Comparison of ENCODE assay signal across 1 cellular context in the genomic region with DNA sequence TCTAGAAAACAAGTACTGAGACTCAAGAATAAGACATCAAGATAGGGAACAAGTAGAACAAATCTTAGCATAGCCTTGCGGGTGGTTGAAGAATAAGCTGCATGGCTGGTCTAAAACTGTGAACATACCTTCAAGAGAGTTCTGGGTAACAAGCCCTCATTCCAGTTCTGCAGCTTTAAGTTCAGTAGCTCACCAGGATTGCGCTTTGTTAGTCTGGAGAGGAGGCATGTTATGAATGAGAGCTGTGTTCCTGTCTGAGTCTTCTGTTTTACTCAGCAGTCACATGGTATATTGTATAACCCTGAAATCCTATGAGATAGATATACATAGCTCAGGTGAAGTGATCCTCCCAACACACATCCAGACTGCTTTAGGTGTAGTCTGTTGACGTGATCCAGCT.
TF ChIP-seq lines count a peak whose summit lies in the region.

No MANE protein-coding gene starts in this region.

TF ChIP-seq in H1, 55 proteins besides CTCF, POLR2A, EP300 and RAD21 (continued from another document):
- TF ChIP-seq, protein P1, sequence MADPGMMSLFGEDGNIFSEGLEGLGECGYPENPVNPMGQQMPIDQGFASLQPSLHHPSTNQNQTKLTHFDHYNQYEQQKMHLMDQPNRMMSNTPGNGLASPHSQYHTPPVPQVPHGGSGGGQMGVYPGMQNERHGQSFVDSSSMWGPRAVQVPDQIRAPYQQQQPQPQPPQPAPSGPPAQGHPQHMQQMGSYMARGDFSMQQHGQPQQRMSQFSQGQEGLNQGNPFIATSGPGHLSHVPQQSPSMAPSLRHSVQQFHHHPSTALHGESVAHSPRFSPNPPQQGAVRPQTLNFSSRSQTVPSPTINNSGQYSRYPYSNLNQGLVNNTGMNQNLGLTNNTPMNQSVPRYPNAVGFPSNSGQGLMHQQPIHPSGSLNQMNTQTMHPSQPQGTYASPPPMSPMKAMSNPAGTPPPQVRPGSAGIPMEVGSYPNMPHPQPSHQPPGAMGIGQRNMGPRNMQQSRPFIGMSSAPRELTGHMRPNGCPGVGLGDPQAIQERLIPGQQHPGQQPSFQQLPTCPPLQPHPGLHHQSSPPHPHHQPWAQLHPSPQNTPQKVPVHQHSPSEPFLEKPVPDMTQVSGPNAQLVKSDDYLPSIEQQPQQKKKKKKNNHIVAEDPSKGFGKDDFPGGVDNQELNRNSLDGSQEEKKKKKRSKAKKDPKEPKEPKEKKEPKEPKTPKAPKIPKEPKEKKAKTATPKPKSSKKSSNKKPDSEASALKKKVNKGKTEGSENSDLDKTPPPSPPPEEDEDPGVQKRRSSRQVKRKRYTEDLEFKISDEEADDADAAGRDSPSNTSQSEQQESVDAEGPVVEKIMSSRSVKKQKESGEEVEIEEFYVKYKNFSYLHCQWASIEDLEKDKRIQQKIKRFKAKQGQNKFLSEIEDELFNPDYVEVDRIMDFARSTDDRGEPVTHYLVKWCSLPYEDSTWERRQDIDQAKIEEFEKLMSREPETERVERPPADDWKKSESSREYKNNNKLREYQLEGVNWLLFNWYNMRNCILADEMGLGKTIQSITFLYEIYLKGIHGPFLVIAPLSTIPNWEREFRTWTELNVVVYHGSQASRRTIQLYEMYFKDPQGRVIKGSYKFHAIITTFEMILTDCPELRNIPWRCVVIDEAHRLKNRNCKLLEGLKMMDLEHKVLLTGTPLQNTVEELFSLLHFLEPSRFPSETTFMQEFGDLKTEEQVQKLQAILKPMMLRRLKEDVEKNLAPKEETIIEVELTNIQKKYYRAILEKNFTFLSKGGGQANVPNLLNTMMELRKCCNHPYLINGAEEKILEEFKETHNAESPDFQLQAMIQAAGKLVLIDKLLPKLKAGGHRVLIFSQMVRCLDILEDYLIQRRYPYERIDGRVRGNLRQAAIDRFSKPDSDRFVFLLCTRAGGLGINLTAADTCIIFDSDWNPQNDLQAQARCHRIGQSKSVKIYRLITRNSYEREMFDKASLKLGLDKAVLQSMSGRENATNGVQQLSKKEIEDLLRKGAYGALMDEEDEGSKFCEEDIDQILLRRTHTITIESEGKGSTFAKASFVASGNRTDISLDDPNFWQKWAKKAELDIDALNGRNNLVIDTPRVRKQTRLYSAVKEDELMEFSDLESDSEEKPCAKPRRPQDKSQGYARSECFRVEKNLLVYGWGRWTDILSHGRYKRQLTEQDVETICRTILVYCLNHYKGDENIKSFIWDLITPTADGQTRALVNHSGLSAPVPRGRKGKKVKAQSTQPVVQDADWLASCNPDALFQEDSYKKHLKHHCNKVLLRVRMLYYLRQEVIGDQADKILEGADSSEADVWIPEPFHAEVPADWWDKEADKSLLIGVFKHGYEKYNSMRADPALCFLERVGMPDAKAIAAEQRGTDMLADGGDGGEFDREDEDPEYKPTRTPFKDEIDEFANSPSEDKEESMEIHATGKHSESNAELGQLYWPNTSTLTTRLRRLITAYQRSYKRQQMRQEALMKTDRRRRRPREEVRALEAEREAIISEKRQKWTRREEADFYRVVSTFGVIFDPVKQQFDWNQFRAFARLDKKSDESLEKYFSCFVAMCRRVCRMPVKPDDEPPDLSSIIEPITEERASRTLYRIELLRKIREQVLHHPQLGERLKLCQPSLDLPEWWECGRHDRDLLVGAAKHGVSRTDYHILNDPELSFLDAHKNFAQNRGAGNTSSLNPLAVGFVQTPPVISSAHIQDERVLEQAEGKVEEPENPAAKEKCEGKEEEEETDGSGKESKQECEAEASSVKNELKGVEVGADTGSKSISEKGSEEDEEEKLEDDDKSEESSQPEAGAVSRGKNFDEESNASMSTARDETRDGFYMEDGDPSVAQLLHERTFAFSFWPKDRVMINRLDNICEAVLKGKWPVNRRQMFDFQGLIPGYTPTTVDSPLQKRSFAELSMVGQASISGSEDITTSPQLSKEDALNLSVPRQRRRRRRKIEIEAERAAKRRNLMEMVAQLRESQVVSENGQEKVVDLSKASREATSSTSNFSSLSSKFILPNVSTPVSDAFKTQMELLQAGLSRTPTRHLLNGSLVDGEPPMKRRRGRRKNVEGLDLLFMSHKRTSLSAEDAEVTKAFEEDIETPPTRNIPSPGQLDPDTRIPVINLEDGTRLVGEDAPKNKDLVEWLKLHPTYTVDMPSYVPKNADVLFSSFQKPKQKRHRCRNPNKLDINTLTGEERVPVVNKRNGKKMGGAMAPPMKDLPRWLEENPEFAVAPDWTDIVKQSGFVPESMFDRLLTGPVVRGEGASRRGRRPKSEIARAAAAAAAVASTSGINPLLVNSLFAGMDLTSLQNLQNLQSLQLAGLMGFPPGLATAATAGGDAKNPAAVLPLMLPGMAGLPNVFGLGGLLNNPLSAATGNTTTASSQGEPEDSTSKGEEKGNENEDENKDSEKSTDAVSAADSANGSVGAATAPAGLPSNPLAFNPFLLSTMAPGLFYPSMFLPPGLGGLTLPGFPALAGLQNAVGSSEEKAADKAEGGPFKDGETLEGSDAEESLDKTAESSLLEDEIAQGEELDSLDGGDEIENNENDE (IDR thresholded peaks at IDR 0.05; ENCODE audit: insufficient replicate concordance, low read length), result no peak
- TF ChIP-seq SP4 (IDR thresholded peaks at IDR 0.05; ENCODE audit: low read length), result no peak
- TF ChIP-seq RBBP5 (IDR thresholded peaks at IDR 0.05; ENCODE audit: borderline replicate concordance, low read depth, low read length), result no peak
- TF ChIP-seq TBP (IDR thresholded peaks at IDR 0.05; ENCODE audit: low read depth, low read length), result no peak
- TF ChIP-seq ASH2L (IDR thresholded peaks at IDR 0.05; ENCODE audit: low read length), result no peak
- TF ChIP-seq HDAC6 (IDR thresholded peaks at IDR 0.05; ENCODE audit: low read depth, low read length), result no peak
- no peak for TF ChIP-seq TAF7 (optimal IDR thresholded peaks at IDR 0.05; ENCODE audit: borderline replicate concordance, low read depth, low read length)
- no peak for TF ChIP-seq GTF2F1 (IDR thresholded peaks at IDR 0.05; ENCODE audit: borderline replicate concordance, low read depth, low read length)
- no peak for TF ChIP-seq BCL11A (IDR thresholded peaks at IDR 0.05; ENCODE audit: low read depth in 2 of 2, low read length in 2 of 2)
- no peak for TF ChIP-seq SAP30 (IDR thresholded peaks at IDR 0.05; ENCODE audit: insufficient read depth, insufficient replicate concordance, low read length)
